ENCODE assay signal across 30 cellular contexts in the genomic region with DNA sequence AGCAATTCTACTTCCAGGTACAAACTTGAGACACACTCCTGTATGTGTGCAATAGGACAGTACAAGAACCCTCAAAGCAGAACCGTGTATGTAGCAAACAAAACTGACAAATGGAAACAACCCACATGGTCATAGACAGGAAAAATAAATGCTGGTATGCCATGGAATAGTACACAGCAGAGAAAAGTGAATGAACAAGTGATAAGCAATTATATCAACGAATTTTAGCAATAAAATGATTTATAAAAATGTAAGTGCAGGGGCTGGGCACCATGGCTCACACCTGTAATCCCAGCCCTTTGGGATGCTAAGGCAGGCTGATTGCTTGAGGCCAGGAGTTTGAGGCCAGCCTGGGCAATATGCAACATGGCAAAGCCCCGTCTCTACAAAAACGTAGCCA. TPM values are rescaled to one million over a fixed set of nuclear protein-coding genes. Genes with fewer than 3 reads are reported as not detected.
"Had no signal": no experiment of that assay in that cellular context is flagged by ENCODE, and none has a peak within 500 bp of the region (broad histone marks: within the 10 kb centered on the region; RNA-seq: fewer than 3 reads in every experiment).

No MANE protein-coding gene starts in this region.

- FAIRE-seq: astrocyte, colon had no signal

- H3K4me1 ChIP-seq: foreskin keratinocyte had no signal

- H3K4me3 ChIP-seq: esophagus muscularis mucosa had no signal

- H3K36me3 ChIP-seq: esophagus muscularis mucosa had no signal

- DNase-seq: activated CD4-positive, alpha-beta memory T cell treated with anti-CD3 and anti-CD28 coated beads for 36 hours; activated CD4-positive, alpha-beta T cell treated with anti-CD3 and anti-CD28 coated beads for 36 hours; activated CD4-positive, alpha-beta T cell treated with anti-CD3 and anti-CD28 coated beads, Interleukin-2, amount 10 ng/mL, durations not matched to agents 24 days and 14 days; activated CD4-positive, CD25-positive, alpha-beta regulatory T cell; activated CD4-positive, CD25-positive, alpha-beta regulatory T cell treated with anti-CD3 and anti-CD28 coated beads, Interleukin-2, amount 50 U/mL, for 72 hours; activated CD8-positive, alpha-beta memory T cell treated with anti-CD3 and anti-CD28 coated beads, Interleukin-2, amount 10 ng/mL, durations not matched to agents 7 days and 5 days; activated CD8-positive, alpha-beta memory T cell treated with anti-CD3 and anti-CD28 coated beads, Interleukin-2, amount 50 U/mL, for 4 hours; activated CD8-positive, alpha-beta T cell treated with anti-CD3 and anti-CD28 coated beads, Interleukin-2, amount 10 ng/mL, durations not matched to agents 7 days and 5 days; activated effector memory CD4-positive, alpha-beta T cell treated with anti-CD3 and anti-CD28 coated beads, Interleukin-2, amount 50 U/mL, for 16 hours; activated naive CD4-positive, alpha-beta T cell treated with anti-CD3 and anti-CD28 coated beads, Interleukin-2, amount 10 ng/mL, durations not matched to agents 7 days and 5 days; activated T-cell treated with anti-CD3 and anti-CD28 coated beads, Interleukin-2, amount 50 U/mL, for 1 hour; activated T-cell treated with anti-CD3 and anti-CD28 coated beads, Interleukin-2, amount 50 U/mL, for 48 hours; amniotic stem cell; anterior cingulate cortex; caudate nucleus; cortex of kidney; dermis blood vessel endothelial cell; effector CD4-positive, alpha-beta T cell; effector memory CD8-positive, alpha-beta T cell; erythroblast; foreskin keratinocyte; head of caudate nucleus; T-helper 2 cell had no signal

- H3K9me3 ChIP-seq: esophagus muscularis mucosa had no signal

- ATAC-seq: activated CD4-positive, alpha-beta T cell treated with anti-CD3 and anti-CD28 coated beads for 36 hours; activated CD8-positive, alpha-beta memory T cell treated with anti-CD3 and anti-CD28 coated beads, Interleukin-2, amount 10 ng/mL, durations not matched to agents 7 days and 5 days; activated CD8-positive, alpha-beta T cell treated with anti-CD3 and anti-CD28 coated beads, Interleukin-2, amount 10 ng/mL, durations not matched to agents 7 days and 5 days; effector memory CD8-positive, alpha-beta T cell; foreskin keratinocyte had no signal

- H3K27ac ChIP-seq: esophagus muscularis mucosa, foreskin keratinocyte had no signal

- H3K27me3 ChIP-seq: esophagus muscularis mucosa, foreskin keratinocyte had no signal

RNA-seq across cellular contexts. Expression of a gene that starts 9.3 kb away (rescaled TPM):
- total RNA-seq: activated CD4-positive, alpha-beta memory T cell treated with anti-CD3 and anti-CD28 coated beads for 36 hours; activated CD4-positive, alpha-beta T cell treated with anti-CD3 and anti-CD28 coated beads for 36 hours; activated CD4-positive, alpha-beta T cell treated with anti-CD3 and anti-CD28 coated beads, Interleukin-2, amount 10 ng/mL, durations not matched to agents 24 days and 14 days; activated CD8-positive, alpha-beta memory T cell treated with anti-CD3 and anti-CD28 coated beads for 36 hours; activated CD8-positive, alpha-beta memory T cell treated with anti-CD3 and anti-CD28 coated beads, Interleukin-2, amount 10 ng/mL, durations not matched to agents 7 days and 5 days; activated CD8-positive, alpha-beta T cell treated with anti-CD3 and anti-CD28 coated beads, Interleukin-2, amount 10 ng/mL, durations not matched to agents 7 days and 5 days; activated T-helper 1 cell treated with anti-CD3 and anti-CD28 coated beads, Interleukin-12 subunit alpha, Interleukin-12 subunit beta, Interleukin-2, Interleukin-4 antibody, amounts not matched to agents 30 ng/mL and 10 ng/mL and 1 ng/mL, durations not matched to agents 14 hours and 24 hours and 36 hours; activated T-helper 2 cell treated with anti-CD3 and anti-CD28 coated beads, Interferon-gamma antibody, Interleukin-2, Interleukin-4, amounts not matched to agents 10 μg/mL and 5 μg/mL and 100 μg/mL, durations not matched to agents 14 hours and 24 hours and 36 hours; T-helper 1 cell treated with Interleukin-12 subunit alpha and Interleukin-12 subunit beta and Interleukin-4 antibody, amounts not matched to agents 30 ng/mL and 1 ng/mL, for 36 hours had no signal
